ENCODE assay signal across 8 cellular contexts in the genomic region with DNA sequence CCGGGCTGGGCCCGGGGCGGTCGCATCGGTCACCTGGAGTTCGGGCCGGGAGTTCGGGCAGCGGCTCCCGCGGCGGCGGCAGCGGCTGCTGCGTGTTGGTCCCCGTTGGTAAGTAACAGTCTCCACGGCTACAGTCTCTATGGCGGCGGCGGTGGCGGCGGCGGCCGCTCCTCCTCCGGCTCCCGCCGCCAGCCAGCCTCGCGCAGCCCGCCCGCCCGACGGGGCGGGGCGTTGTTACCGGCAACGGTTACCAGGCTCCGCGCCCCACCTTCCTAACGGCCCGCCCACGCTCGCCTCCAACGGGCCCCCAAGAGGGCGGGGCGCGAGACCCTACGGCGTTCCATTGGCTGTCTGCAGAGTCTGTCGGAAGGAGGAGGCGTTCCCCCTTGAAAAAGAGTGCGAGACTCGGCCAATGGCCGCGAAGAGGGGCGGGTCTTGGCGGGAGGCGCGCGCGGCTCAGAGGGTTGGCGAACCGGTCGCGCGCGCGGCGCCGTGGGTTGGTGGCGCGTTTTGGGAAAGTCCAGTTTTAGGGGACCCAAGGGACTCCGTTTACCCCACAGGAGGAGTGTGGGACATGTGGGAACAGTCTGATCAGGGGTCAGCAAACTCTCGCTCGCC. TPM values are rescaled to one million over a fixed set of nuclear protein-coding genes. Genes with fewer than 3 reads are reported as not detected.
DNase-seq lines count a peak whose midpoint lies in the region; ATAC-seq and TF ChIP-seq lines count a peak whose summit lies in the region.

RFX2 (minus strand) TSS at position 141 of the 618 bp plus-strand sequence. CDS start 63,004 bp downstream, outside the sequence.

- peaks cover 2 to 7% of the 10 kb centered on the region in 2 donors for H3K27me3 Mint-ChIP-seq in CD4-positive, alpha-beta memory T cell

- POLR2A ChIA-PET in CD4-positive, alpha-beta memory T cell (lab: Charles Lee; ENCODE audit: partially characterized antibody), result interaction anchor here (1.2 kb wide), 1 partner anchor 23 kb away, joined by 3 read pairs; no protein-coding TSS in a partner anchor

- peak; percentile 93 for ATAC-seq in GM19452 (IDR thresholded peaks at IDR 0.05; ENCODE audit: unreplicated experiment)
- ATAC-seq in HG03571 (IDR thresholded peaks at IDR 0.05; ENCODE audit: unreplicated experiment), result peak; percentile 84
- ATAC-seq in right lobe of liver, result peak; percentile 99 to 100 (median 100)

- H3K4me3 Mint-ChIP-seq in CD4-positive, alpha-beta memory T cell, result peak within 1 kb of the TSS; percentile 90 to 97 (median 94)

- no peak for TF ChIP-seq POLR2A in right lobe of liver (IDR thresholded peaks at IDR 0.05)

- peaks cover 4% of the 10 kb centered on the region for H3K27me3 ChIP-seq in CD4-positive, alpha-beta memory T cell (ENCODE audit: insufficient read depth, low read length)
- no peaks in the 10 kb centered on the region for H3K27me3 ChIP-seq in right lobe of liver

- H3K27ac Mint-ChIP-seq in CD4-positive, alpha-beta memory T cell, result peak within 1 kb of the TSS; percentile 93 to 97 (median 95)

- CTCF ChIA-PET in CD4-positive, alpha-beta memory T cell (lab: Charles Lee; ENCODE audit: partially characterized antibody), result interaction anchor here (1.0 to 1.7 kb wide), 3 partner anchors 10 to 61 kb away, joined by 3 to 16 read pairs (median 3); no protein-coding TSS in a partner anchor

- no peaks in the 10 kb centered on the region for H3K9me3 ChIP-seq in CD4-positive, alpha-beta memory T cell (ENCODE audit: control insufficient read depth in 1 of 2, low read length in 2 of 2)
- no peaks in the 10 kb centered on the region for H3K9me3 ChIP-seq in right lobe of liver

- peak within 1 kb of the TSS; percentile 52 to 55 for H3K4me3 ChIP-seq in CD4-positive, alpha-beta memory T cell (ENCODE audit: low read length in 2 of 2)
- H3K4me3 ChIP-seq in right lobe of liver, result peak within 1 kb of the TSS; percentile 47 to 71 (median 52)

- no peak for TF ChIP-seq CTCF in right lobe of liver (IDR thresholded peaks at IDR 0.05)

- peak within 1 kb of the TSS; percentile 43 for H3K27ac ChIP-seq in CD4-positive, alpha-beta memory T cell (ENCODE audit: low read depth, low read length)
- H3K27ac ChIP-seq in right lobe of liver, result peak within 1 kb of the TSS in 1 of 3 donors; percentile 10

- no peaks in the 10 kb centered on the region for H3K36me3 ChIP-seq in CD4-positive, alpha-beta memory T cell (ENCODE audit: insufficient read depth, low read length)
- no peaks in the 10 kb centered on the region for H3K36me3 ChIP-seq in right lobe of liver

- H3K4me1 Mint-ChIP-seq in CD4-positive, alpha-beta memory T cell, result peaks cover 11 to 26% (median 23%) of the 10 kb centered on the region in 4 donors

- H3K36me3 Mint-ChIP-seq in CD4-positive, alpha-beta memory T cell, result peaks cover 0 to 12% of the 10 kb centered on the region in 2 donors

- intact Hi-C loops in CD4-positive, alpha-beta memory T cell (cut with micrococcal nuclease), result loop anchor here (1.0 to 5.0 kb wide), 5 partner anchors 133 to 320 kb away; partner anchors contain the start of genes CLPP, DUS3L, RANBP3 and VMAC
- intact Hi-C loops in right lobe of liver (cut with DNase I), result no loop called here

- peaks cover 27% of the 10 kb centered on the region for H3K4me1 ChIP-seq in CD4-positive, alpha-beta memory T cell (ENCODE audit: insufficient read depth, low read length)
- H3K4me1 ChIP-seq in right lobe of liver, result peaks cover 0 to 12% (median 4%) of the 10 kb centered on the region in 4 donors

- peaks cover 0 to 2% (median 0%) of the 10 kb centered on the region in 8 donors for H3K9me3 Mint-ChIP-seq in CD4-positive, alpha-beta memory T cell

- DNase-seq in CD4-positive, alpha-beta memory T cell, result peak; percentile 99 to 100 (median 99)
- DNase-seq in NCI-H774 (lab: John Stamatoyannopoulos, UW) (peak; percentile 98), dermis microvascular lymphatic vessel endothelial cell (ENCODE audit: low read depth in 2 of 2) (peak; percentile 95 to 99), right lobe of liver (peak; percentile 99)
- DNase-seq in activated CD4-positive, alpha-beta T cell treated with anti-CD3 and anti-CD28 coated beads, Interleukin-2, amount 50 U/mL, for 4 hours, result peak; percentile 98 to 99
- peak; percentile 99 for DNase-seq in stimulated activated CD4-positive, alpha-beta T cell treated with anti-CD3 and anti-CD28 coated beads, Interleukin-4, amount 100 ng/mL, for 1 hour

- WGBS in right lobe of liver (ENCODE audit: insufficient coverage, low coverage, low lambda C conversion rate, missing lambda C conversion rate), result 0% methylated on average over 5 of the region's 75 CpGs

RNA-seq across cellular contexts. Expression of gene RFX2, which starts in this region (rescaled TPM):
- total RNA-seq in CD4-positive, alpha-beta memory T cell, result 1 to 10 TPM; 5.6 to 6.7 TPM
- polyA plus RNA-seq in CD4-positive, alpha-beta memory T cell, result 1 to 10 TPM; 3.6 to 6.0 TPM
- 1.3 and 5.7 TPM in 2 replicates for total RNA-seq in dermis microvascular lymphatic vessel endothelial cell
- 1 to 10 TPM; 1.6 to 2.9 (median 1.9) TPM for total RNA-seq in right lobe of liver
